Comparison of ENCODE assay signal across 19 cellular contexts in genomic region chr18:22433960-22434359, GRCh38. TPM values are rescaled to one million over a fixed set of nuclear protein-coding genes. Genes with fewer than 3 reads are reported as not detected.
DNase-seq lines count a peak whose midpoint lies in the region; ATAC-seq, FAIRE-seq and TF ChIP-seq lines count a peak whose summit lies in the region.
"Had no signal": no experiment of that assay in that cellular context is flagged by ENCODE, and none has a peak within 500 bp of the region (broad histone marks: within the 10 kb centered on the region; RNA-seq: fewer than 3 reads in every experiment).

No MANE protein-coding gene starts in this region.

- TF ChIP-seq RAD21 in K562 (CRISPR knock-in tag; conservative IDR thresholded peaks at IDR 0.05 in 1 of 2, IDR thresholded peaks at IDR 0.05 in 1 of 2): no peak

- no peak for TF ChIP-seq POLR2A in K562 (conservative IDR thresholded peaks at IDR 0.05)

- H3K4me1 ChIP-seq in K562 (replicated peaks in 1 of 2; ENCODE audit: control insufficient read depth in 2 of 2, insufficient read depth in 2 of 2, low read length in 2 of 2) (peaks cover 0 to 9% of the 10 kb centered on the region in 2 experiments; a peak in 3 of 5 replicates), PC-3 (ENCODE audit: insufficient read depth, low read length) (peaks cover 32% of the 10 kb centered on the region)

- in situ Hi-C loops in K562 (cut with MboI): no loop called here

- intact Hi-C loops in K562 (cut with micrococcal nuclease) (no loop called here), PC-3 (cut with micrococcal nuclease) (loop anchor here (10.0 kb wide), 1 partner anchor 71 kb away; no protein-coding TSS in a partner anchor)

- no peak overlapping the region for H3K27ac ChIP-seq in K562 (ENCODE audit: extremely low read depth, low read depth, low read length)
- H3K27ac ChIP-seq in PC-3 (ENCODE audit: low read length): no peak overlapping the region
- H3K27ac ChIP-seq: stomach, vagina had no signal

- POLR2A ChIA-PET in K562 (lab: Yijun Ruan, JAX) (no interaction called here), PC-3 (lab: Charles Lee; ENCODE audit: unreplicated experiment) (no interaction called here)

- no peaks in the 10 kb centered on the region for H3K27me3 ChIP-seq in MG63
- H3K27me3 ChIP-seq in K562 (ENCODE audit: control insufficient read depth in 2 of 2, insufficient read depth in 2 of 2, low read length in 2 of 2): no peaks in the 10 kb centered on the region
- H3K27me3 ChIP-seq in PC-3 (ENCODE audit: low read length): no peaks in the 10 kb centered on the region
- H3K27me3 ChIP-seq: stomach, vagina had no signal

- no peaks in the 10 kb centered on the region for H3F3A ChIP-seq in PC-3 (ENCODE audit: low read length, unreplicated experiment)

- H2AFZ ChIP-seq in K562 (ENCODE audit: low read depth, low read length): 0 out of 2 replicates have a peak overlapping the region, but pooled peaks have one; percentile 33
- no peak overlapping the region for H2AFZ ChIP-seq in PC-3 (ENCODE audit: low read length)

- WGBS in K562 (ENCODE audit: insufficient coverage, low coverage, missing lambda C conversion rate): 57% methylated on average over 7 of the region's 7 CpGs

- H3K79me2 ChIP-seq in K562 (ENCODE audit: control insufficient read depth, insufficient read depth, low read length): no peaks in the 10 kb centered on the region
- H3K79me2 ChIP-seq in PC-3 (ENCODE audit: low read length): no peaks in the 10 kb centered on the region

- H3K4me3 ChIP-seq in MG63 (no peak overlapping the region), K562 (no peak overlapping the region), PC-3 (ENCODE audit: low read length) (no peak overlapping the region)
- H3K4me3 ChIP-seq: stomach, vagina had no signal

- H3K9me2 ChIP-seq in PC-3 (replicated peaks; ENCODE audit: low read length): no peaks in the 10 kb centered on the region

- BruUV-seq in K562 (replicated peaks; lab: Mats Ljungman, UMichigan) (no TSS peak), PC-3 (replicated peaks; lab: Mats Ljungman, UMichigan) (no TSS peak)

- peak; percentile 60 for DNase-seq in AG09319 (ENCODE audit: extremely low read depth, low read depth)
- DNase-seq in MG63: peak; percentile 63
- no peak for DNase-seq in K562 (ENCODE audit: extremely low read depth in 1 of 4, low spot score in 3 of 4)
- DNase-seq in glomerular visceral epithelial cell (ENCODE audit: extremely low spot score): peak; percentile 40
- no peak for DNase-seq in KG1 (lab: John Stamatoyannopoulos, UW)
- no peak for DNase-seq in PC-3
- DNase-seq: activated CD8-positive, alpha-beta T cell treated with anti-CD3 and anti-CD28 coated beads, Interleukin-2, amount 10 ng/mL, durations not matched to agents 7 days and 5 days; AML-193; hippocampal formation; NCI-H1436; NCI-H345; posterior cingulate gyrus; stomach had no signal

- no peak for TF ChIP-seq CTCF in AG09319 (IDR thresholded peaks at IDR 0.05; ENCODE audit: low read depth, low read length)
- TF ChIP-seq CTCF in K562 (IDR thresholded peaks at IDR 0.05 in 2 of 3, conservative IDR thresholded peaks at IDR 0.05 in 1 of 3; ENCODE audit: insufficient read depth in 2 of 3, low read depth in 1 of 3, low read length in 3 of 3): no peak
- TF ChIP-seq CTCF in PC-3 (conservative IDR thresholded peaks at IDR 0.05; ENCODE audit: low read depth, low read length): no peak

- H3K9ac ChIP-seq in K562 (ENCODE audit: insufficient read depth in 1 of 2, low read depth in 2 of 2, low read length in 2 of 2) (no peak overlapping the region), PC-3 (ENCODE audit: low read length) (no peak overlapping the region)

- TF ChIP-seq EP300 in K562 (IDR thresholded peaks at IDR 0.05; ENCODE audit: low read length): no peak

- H3K36me3 ChIP-seq in MG63 (no peaks in the 10 kb centered on the region), K562 (ENCODE audit: control insufficient read depth, insufficient read depth, low read length) (no peaks in the 10 kb centered on the region), PC-3 (ENCODE audit: low read depth, low read length) (no peaks in the 10 kb centered on the region)
- H3K36me3 ChIP-seq: stomach, vagina had no signal

- H3K9me1 ChIP-seq in K562 (ENCODE audit: control insufficient read depth, insufficient read depth, low read length): no peaks in the 10 kb centered on the region

- peak; percentile 48 for FAIRE-seq in K562 (lab: Jason Lieb, UNC)

- H3K4me2 ChIP-seq in K562 (ENCODE audit: insufficient read depth, low read length) (no peak overlapping the region), PC-3 (ENCODE audit: low read length) (no peak overlapping the region)

- H3K9me3 ChIP-seq in MG63 (no peaks in the 10 kb centered on the region; the same call in 1 of the 2 replicates), K562 (replicated peaks; ENCODE audit: control insufficient read depth, insufficient read depth, low read depth, low read length) (no peaks in the 10 kb centered on the region), PC-3 (ENCODE audit: low read length) (no peaks in the 10 kb centered on the region)
- H3K9me3 ChIP-seq: stomach, vagina had no signal

- CTCF ChIA-PET in K562 (lab: Yijun Ruan, JAX; ENCODE audit: low intra/inter-chr PET ratio): no interaction called here
- CTCF ChIA-PET in PC-3 (lab: Charles Lee): no interaction called here

- H4K20me1 ChIP-seq in K562 (replicated peaks; ENCODE audit: control insufficient read depth, insufficient read depth, low read length) (no peaks in the 10 kb centered on the region), PC-3 (ENCODE audit: low read length) (no peaks in the 10 kb centered on the region)

- ATAC-seq in K562 (no peak), PC-3 (no peak), GM18498 (IDR thresholded peaks at IDR 0.05; ENCODE audit: unreplicated experiment) (no peak), HG02981 (IDR thresholded peaks at IDR 0.05; ENCODE audit: unreplicated experiment) (no peak)
- ATAC-seq: activated CD8-positive, alpha-beta T cell treated with anti-CD3 and anti-CD28 coated beads, Interleukin-2, amount 10 ng/mL, durations not matched to agents 7 days and 5 days; activated T-helper 17 cell treated with anti-CD3 and anti-CD28 coated beads, Interleukin-2, amount 50 U/mL, for 72 hours; WTC11 had no signal

TF ChIP-seq in K562, 482 proteins besides CTCF, POLR2A, EP300 and RAD21 (continues in another document):
- TF ChIP-seq ZC3H8 (IDR thresholded peaks at IDR 0.05): no peak
- TF ChIP-seq RBM34 (IDR thresholded peaks at IDR 0.05; ENCODE audit: borderline replicate concordance, insufficient read depth, low read length): no peak
- no peak for TF ChIP-seq PYGO2 (tag; IDR thresholded peaks at IDR 0.05)
- TF ChIP-seq KDM4B (IDR thresholded peaks at IDR 0.05; ENCODE audit: borderline replicate concordance in 2 of 2, low read depth in 1 of 2): no peak
- TF ChIP-seq PRPF4 (IDR thresholded peaks at IDR 0.05; ENCODE audit: insufficient read depth, low read depth, low read length, poor library complexity, severe bottlenecking): no peak
- TF ChIP-seq TEAD4 (IDR thresholded peaks at IDR 0.05; ENCODE audit: low read length): no peak
- TF ChIP-seq TEAD4 (CRISPR knock-in tag; IDR thresholded peaks at IDR 0.05; ENCODE audit: borderline replicate concordance): no peak
- no peak for TF ChIP-seq HOMEZ (CRISPR knock-in tag; IDR thresholded peaks at IDR 0.05)
- no peak for TF ChIP-seq ZNF197 (CRISPR knock-in tag; IDR thresholded peaks at IDR 0.05; ENCODE audit: low read depth)

RNA-seq across cellular contexts. Expression of gene CTAGE1, which starts 16.2 kb away (rescaled TPM):
- total RNA-seq in MG63 (2014; rRNA removed; shearing (Covaris generic); ENCODE audit: low replicate concordance): not detected in 2 replicates
- not detected in 2 replicates for total RNA-seq in K562 (2011; cell fraction: chromatin; rRNA removed; ENCODE audit: low replicate concordance)
- total RNA-seq in K562 (2011; cell fraction: nucleolus; rRNA removed): not detected in 2 replicates
- not detected in 2 replicates for total RNA-seq in K562 (2011; cell fraction: nucleoplasm; rRNA removed)
- total RNA-seq in K562 (2014; rRNA removed) (not detected in 2 replicates), K562 (2014; rRNA removed; fragmentation: Illumina TruSeq; extraction: Trizol) (not detected in 2 replicates), K562 (2015; rRNA removed; fragmentation: Illumina TruSeq; extraction: Trizol) (not detected in 2 replicates), K562 (2021) (not detected in 2 replicates), PC-3 (2014; rRNA removed) (not detected in 2 replicates)
- polyA plus RNA-seq in K562 (2011; rRNA removed) (not detected in 2 replicates), K562 (2014; fragmentation: Illumina TruSeq; extraction: Trizol) (not detected in 2 replicates), K562 (2014; fragmentation: Nextera tagmentation; extraction: Ambion mirVana) (not detected), K562 (2014; rRNA removed) (not detected in 2 replicates)
- polyA plus RNA-seq in K562 (2011; cell fraction: cytosol; rRNA removed): not detected in 2 replicates
- not detected in 2 replicates for polyA plus RNA-seq in K562 (2011; cell fraction: nucleus; rRNA removed)
- not detected in 2 replicates for polyA plus RNA-seq in K562 (2012)
- not detected in 2 replicates for polyA minus RNA-seq in K562 (2011; rRNA and poly(A)+ RNA removed)
- polyA minus RNA-seq in K562 (2011; cell fraction: cytosol; rRNA and poly(A)+ RNA removed): not detected in 2 replicates
- polyA minus RNA-seq in K562 (2011; cell fraction: nucleus; rRNA and poly(A)+ RNA removed): not detected in 2 replicates
- total RNA-seq: activated CD8-positive, alpha-beta T cell treated with anti-CD3 and anti-CD28 coated beads, Interleukin-2, amount 10 ng/mL, durations not matched to agents 7 days and 5 days; activated T-helper 17 cell treated with anti-CD3 and anti-CD28 coated beads, Interleukin-2, amount 50 U/mL, for 72 hours; stomach; vagina; WTC11 had no signal
- polyA plus RNA-seq: adipose tissue, stomach had no signal

Comparison
In these comparisons a context has a peak if more than half of its experiments do, and no peak if none do; other contexts are left out.
1. DNase-seq: peak in AG09319 (single experiment), MG63 (single experiment) and glomerular visceral epithelial cell (single experiment); none in K562 (0 of 4), KG1 (single experiment) and PC-3 (single experiment).